ENCODE assay signal across 1 cellular context in the genomic region with DNA sequence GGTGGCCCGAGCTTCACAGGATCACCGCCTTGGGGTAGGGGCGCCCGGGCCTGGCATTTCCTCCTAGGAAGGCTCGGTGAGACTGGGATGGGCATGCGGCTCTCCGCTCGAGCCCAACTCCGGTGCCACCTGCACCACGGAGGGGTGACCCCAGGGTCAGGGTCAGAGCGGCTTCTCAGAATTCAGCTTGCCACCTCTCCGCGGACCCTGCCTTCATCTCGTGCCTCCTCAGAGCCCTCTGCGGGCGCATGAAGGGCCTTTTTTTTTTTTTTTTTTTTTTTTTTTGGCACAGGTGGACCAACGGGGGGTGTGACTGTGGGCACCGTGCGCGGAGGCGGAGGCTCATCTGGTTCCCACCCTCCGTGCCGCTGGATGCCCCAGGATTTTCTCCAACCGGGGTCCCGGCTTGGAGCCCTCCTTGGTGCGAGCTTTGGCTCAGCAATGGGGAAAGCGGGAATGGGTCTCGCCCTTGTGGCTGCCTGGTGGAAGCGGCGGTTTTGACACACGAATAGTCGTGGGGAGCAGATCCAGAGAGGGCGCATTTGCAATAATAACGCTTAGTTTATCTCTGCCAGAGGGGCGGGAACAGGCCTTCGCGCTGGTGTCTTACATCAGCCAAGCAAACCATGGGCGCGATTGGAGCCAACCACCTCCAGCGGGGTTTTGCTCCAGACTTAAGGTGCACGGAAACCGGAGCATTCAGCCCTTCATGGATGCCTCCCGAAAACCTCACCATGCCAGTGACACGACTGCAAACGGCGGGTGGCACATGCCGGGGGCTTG.
TF ChIP-seq lines count a peak whose summit lies in the region.

No MANE protein-coding gene starts in this region.

TF ChIP-seq in K562, 482 proteins besides CTCF, POLR2A, EP300 and RAD21 (continued from another document and continues in another):
- TF ChIP-seq YY1 (IDR thresholded peaks at IDR 0.05; ENCODE audit: borderline replicate concordance in 1 of 3, control insufficient read depth in 1 of 3, extremely low read depth in 1 of 3, insufficient read depth in 3 of 3, insufficient read length in 1 of 3, insufficient replicate concordance in 2 of 3, low read depth in 1 of 3, low read length in 2 of 3): peak in 1 of 3 experiments; percentile 50
- TF ChIP-seq SIRT6 (IDR thresholded peaks at IDR 0.05; ENCODE audit: low read depth, low read length): no peak
- TF ChIP-seq TFAM (CRISPR knock-in tag; conservative IDR thresholded peaks at IDR 0.05): no peak
- no peak for TF ChIP-seq JUNB (CRISPR knock-in tag; conservative IDR thresholded peaks at IDR 0.05)
- TF ChIP-seq ETV5 (CRISPR knock-in tag; IDR thresholded peaks at IDR 0.05; ENCODE audit: low read depth): 0 out of 2 replicates have a peak, but pooled peaks have one; percentile 24
- TF ChIP-seq, protein P1, sequence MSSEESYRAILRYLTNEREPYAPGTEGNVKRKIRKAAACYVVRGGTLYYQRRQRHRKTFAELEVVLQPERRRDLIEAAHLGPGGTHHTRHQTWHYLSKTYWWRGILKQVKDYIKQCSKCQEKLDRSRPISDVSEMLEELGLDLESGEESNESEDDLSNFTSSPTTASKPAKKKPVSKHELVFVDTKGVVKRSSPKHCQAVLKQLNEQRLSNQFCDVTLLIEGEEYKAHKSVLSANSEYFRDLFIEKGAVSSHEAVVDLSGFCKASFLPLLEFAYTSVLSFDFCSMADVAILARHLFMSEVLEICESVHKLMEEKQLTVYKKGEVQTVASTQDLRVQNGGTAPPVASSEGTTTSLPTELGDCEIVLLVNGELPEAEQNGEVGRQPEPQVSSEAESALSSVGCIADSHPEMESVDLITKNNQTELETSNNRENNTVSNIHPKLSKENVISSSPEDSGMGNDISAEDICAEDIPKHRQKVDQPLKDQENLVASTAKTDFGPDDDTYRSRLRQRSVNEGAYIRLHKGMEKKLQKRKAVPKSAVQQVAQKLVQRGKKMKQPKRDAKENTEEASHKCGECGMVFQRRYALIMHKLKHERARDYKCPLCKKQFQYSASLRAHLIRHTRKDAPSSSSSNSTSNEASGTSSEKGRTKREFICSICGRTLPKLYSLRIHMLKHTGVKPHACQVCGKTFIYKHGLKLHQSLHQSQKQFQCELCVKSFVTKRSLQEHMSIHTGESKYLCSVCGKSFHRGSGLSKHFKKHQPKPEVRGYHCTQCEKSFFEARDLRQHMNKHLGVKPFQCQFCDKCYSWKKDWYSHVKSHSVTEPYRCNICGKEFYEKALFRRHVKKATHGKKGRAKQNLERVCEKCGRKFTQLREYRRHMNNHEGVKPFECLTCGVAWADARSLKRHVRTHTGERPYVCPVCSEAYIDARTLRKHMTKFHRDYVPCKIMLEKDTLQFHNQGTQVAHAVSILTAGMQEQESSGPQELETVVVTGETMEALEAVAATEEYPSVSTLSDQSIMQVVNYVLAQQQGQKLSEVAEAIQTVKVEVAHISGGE (CRISPR knock-in tag; IDR thresholded peaks at IDR 0.05): peak in 1 of 3 experiments; percentile 44; a peak in 1 of 6 replicates
- no peak for TF ChIP-seq ZNF253 (CRISPR knock-in tag; conservative IDR thresholded peaks at IDR 0.05)
- TF ChIP-seq XRCC5 (IDR thresholded peaks at IDR 0.05; ENCODE audit: low read depth, low read length): 0 out of 2 replicates have a peak, but pooled peaks have one; percentile 55
- no peak for TF ChIP-seq NFXL1 (CRISPR knock-in tag; IDR thresholded peaks at IDR 0.05)
- no peak for TF ChIP-seq KHSRP (IDR thresholded peaks at IDR 0.05)
- TF ChIP-seq ZNF124 (CRISPR knock-in tag; IDR thresholded peaks at IDR 0.05): no peak
- TF ChIP-seq, protein P2, sequence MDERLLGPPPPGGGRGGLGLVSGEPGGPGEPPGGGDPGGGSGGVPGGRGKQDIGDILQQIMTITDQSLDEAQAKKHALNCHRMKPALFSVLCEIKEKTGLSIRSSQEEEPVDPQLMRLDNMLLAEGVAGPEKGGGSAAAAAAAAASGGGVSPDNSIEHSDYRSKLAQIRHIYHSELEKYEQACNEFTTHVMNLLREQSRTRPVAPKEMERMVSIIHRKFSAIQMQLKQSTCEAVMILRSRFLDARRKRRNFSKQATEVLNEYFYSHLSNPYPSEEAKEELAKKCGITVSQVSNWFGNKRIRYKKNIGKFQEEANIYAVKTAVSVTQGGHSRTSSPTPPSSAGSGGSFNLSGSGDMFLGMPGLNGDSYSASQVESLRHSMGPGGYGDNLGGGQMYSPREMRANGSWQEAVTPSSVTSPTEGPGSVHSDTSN (CRISPR knock-in tag; IDR thresholded peaks at IDR 0.05; ENCODE audit: low read depth): no peak
- TF ChIP-seq, protein P2 (tag; conservative IDR thresholded peaks at IDR 0.05; ENCODE audit: low read depth): no peak
- TF ChIP-seq KDM2B (CRISPR knock-in tag; IDR thresholded peaks at IDR 0.05): no peak
- TF ChIP-seq SREBF2 (CRISPR knock-in tag; IDR thresholded peaks at IDR 0.05): no peak
- TF ChIP-seq CBFB (CRISPR knock-in tag; IDR thresholded peaks at IDR 0.05): no peak
- TF ChIP-seq CXXC5 (CRISPR knock-in tag; IDR thresholded peaks at IDR 0.05): peak; percentile 92
- no peak for TF ChIP-seq SIN3A (IDR thresholded peaks at IDR 0.05; ENCODE audit: borderline replicate concordance in 2 of 2, control insufficient read depth in 1 of 2, low read depth in 2 of 2, low read length in 2 of 2)
- peak in 1 of 2 experiments; percentile 64; a peak in 2 of 4 replicates for TF ChIP-seq RCOR1 (IDR thresholded peaks at IDR 0.05; ENCODE audit: borderline replicate concordance in 1 of 2, low read depth in 2 of 2, low read length in 2 of 2)
- TF ChIP-seq, protein P3, sequence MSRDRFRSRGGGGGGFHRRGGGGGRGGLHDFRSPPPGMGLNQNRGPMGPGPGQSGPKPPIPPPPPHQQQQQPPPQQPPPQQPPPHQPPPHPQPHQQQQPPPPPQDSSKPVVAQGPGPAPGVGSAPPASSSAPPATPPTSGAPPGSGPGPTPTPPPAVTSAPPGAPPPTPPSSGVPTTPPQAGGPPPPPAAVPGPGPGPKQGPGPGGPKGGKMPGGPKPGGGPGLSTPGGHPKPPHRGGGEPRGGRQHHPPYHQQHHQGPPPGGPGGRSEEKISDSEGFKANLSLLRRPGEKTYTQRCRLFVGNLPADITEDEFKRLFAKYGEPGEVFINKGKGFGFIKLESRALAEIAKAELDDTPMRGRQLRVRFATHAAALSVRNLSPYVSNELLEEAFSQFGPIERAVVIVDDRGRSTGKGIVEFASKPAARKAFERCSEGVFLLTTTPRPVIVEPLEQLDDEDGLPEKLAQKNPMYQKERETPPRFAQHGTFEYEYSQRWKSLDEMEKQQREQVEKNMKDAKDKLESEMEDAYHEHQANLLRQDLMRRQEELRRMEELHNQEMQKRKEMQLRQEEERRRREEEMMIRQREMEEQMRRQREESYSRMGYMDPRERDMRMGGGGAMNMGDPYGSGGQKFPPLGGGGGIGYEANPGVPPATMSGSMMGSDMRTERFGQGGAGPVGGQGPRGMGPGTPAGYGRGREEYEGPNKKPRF (IDR thresholded peaks at IDR 0.05; ENCODE audit: low read depth, low read length): no peak
- TF ChIP-seq ZFX (CRISPR knock-in tag; IDR thresholded peaks at IDR 0.05): no peak
- no peak for TF ChIP-seq RHOXF2B (CRISPR knock-in tag; conservative IDR thresholded peaks at IDR 0.05)
- TF ChIP-seq, protein P4, sequence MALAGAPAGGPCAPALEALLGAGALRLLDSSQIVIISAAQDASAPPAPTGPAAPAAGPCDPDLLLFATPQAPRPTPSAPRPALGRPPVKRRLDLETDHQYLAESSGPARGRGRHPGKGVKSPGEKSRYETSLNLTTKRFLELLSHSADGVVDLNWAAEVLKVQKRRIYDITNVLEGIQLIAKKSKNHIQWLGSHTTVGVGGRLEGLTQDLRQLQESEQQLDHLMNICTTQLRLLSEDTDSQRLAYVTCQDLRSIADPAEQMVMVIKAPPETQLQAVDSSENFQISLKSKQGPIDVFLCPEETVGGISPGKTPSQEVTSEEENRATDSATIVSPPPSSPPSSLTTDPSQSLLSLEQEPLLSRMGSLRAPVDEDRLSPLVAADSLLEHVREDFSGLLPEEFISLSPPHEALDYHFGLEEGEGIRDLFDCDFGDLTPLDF (CRISPR knock-in tag; IDR thresholded peaks at IDR 0.05): peak; percentile 70; the same call in 1 of the 2 replicates
- no peak for TF ChIP-seq TCF7L2 (IDR thresholded peaks at IDR 0.05; ENCODE audit: low read depth, low read length)
- no peak for TF ChIP-seq GTF2F1 (IDR thresholded peaks at IDR 0.05; ENCODE audit: low read depth, low read length)
- no peak for TF ChIP-seq CBX2 (IDR thresholded peaks at IDR 0.05; ENCODE audit: insufficient read depth, low read length, poor library complexity, severe bottlenecking)
- TF ChIP-seq MTA3 (IDR thresholded peaks at IDR 0.05; ENCODE audit: borderline replicate concordance): peak; percentile 65
- no peak; the same call in 1 of the 2 replicates for TF ChIP-seq RBFOX2 (IDR thresholded peaks at IDR 0.05; ENCODE audit: low read depth, low read length)
- TF ChIP-seq TAF7 (tag; IDR thresholded peaks at IDR 0.05): peak; percentile 45; the same call in 1 of the 2 replicates
- TF ChIP-seq, protein P5, sequence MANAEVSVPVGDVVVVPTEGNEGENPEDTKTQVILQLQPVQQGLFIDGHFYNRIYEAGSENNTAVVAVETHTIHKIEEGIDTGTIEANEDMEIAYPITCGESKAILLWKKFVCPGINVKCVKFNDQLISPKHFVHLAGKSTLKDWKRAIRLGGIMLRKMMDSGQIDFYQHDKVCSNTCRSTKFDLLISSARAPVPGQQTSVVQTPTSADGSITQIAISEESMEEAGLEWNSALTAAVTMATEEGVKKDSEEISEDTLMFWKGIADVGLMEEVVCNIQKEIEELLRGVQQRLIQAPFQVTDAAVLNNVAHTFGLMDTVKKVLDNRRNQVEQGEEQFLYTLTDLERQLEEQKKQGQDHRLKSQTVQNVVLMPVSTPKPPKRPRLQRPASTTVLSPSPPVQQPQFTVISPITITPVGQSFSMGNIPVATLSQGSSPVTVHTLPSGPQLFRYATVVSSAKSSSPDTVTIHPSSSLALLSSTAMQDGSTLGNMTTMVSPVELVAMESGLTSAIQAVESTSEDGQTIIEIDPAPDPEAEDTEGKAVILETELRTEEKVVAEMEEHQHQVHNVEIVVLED (CRISPR knock-in tag; IDR thresholded peaks at IDR 0.05): no peak
- no peak for TF ChIP-seq TAF9B (IDR thresholded peaks at IDR 0.05; ENCODE audit: partially characterized antibody)
- TF ChIP-seq MYC (IDR thresholded peaks at IDR 0.05; ENCODE audit: low read depth, low read length): peak; percentile 97
- TF ChIP-seq MYC (CRISPR knock-in tag; IDR thresholded peaks at IDR 0.05; ENCODE audit: borderline replicate concordance, low read depth): no peak
- TF ChIP-seq, protein P6, sequence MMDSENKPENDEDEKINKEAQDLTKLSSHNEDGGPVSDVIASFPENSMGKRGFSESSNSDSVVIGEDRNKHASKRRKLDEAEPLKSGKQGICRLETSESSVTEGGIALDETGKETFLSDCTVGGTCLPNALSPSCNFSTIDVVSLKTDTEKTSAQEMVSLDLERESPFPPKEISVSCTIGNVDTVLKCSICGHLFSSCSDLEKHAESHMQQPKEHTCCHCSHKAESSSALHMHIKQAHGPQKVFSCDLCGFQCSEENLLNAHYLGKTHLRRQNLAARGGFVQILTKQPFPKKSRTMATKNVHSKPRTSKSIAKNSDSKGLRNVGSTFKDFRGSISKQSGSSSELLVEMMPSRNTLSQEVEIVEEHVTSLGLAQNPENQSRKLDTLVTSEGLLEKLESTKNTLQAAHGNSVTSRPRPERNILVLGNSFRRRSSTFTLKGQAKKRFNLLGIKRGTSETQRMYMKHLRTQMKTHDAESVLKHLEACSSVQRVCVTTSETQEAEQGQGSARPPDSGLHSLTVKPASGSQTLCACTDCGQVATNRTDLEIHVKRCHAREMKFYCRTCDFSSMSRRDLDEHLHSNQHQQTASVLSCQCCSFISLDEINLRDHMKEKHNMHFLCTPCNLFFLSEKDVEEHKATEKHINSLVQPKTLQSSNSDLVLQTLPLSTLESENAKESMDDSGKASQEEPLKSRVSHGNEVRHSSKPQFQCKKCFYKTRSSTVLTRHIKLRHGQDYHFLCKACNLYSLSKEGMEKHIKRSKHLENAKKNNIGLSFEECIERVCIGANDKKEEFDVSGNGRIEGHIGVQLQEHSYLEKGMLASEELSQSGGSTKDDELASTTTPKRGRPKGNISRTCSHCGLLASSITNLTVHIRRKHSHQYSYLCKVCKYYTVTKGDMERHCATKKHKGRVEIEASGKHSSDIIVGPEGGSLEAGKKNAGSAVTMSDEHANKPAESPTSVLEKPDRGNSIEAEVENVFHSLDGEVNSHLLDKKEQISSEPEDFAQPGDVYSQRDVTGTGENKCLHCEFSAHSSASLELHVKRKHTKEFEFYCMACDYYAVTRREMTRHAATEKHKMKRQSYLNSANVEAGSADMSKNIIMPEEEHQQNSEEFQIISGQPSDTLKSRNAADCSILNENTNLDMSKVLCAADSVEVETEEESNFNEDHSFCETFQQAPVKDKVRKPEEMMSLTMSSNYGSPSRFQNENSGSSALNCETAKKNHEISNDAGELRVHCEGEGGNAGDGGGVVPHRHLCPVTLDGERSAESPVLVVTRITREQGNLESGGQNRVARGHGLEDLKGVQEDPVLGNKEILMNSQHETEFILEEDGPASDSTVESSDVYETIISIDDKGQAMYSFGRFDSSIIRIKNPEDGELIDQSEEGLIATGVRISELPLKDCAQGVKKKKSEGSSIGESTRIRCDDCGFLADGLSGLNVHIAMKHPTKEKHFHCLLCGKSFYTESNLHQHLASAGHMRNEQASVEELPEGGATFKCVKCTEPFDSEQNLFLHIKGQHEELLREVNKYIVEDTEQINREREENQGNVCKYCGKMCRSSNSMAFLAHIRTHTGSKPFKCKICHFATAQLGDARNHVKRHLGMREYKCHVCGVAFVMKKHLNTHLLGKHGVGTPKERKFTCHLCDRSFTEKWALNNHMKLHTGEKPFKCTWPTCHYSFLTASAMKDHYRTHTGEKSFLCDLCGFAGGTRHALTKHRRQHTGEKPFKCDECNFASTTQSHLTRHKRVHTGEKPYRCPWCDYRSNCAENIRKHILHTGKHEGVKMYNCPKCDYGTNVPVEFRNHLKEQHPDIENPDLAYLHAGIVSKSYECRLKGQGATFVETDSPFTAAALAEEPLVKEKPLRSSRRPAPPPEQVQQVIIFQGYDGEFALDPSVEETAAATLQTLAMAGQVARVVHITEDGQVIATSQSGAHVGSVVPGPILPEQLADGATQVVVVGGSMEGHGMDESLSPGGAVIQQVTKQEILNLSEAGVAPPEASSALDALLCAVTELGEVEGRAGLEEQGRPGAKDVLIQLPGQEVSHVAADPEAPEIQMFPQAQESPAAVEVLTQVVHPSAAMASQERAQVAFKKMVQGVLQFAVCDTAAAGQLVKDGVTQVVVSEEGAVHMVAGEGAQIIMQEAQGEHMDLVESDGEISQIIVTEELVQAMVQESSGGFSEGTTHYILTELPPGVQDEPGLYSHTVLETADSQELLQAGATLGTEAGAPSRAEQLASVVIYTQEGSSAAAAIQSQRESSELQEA (IDR thresholded peaks at IDR 0.05; ENCODE audit: low read depth): no peak
- TF ChIP-seq ZKSCAN1 (IDR thresholded peaks at IDR 0.05; ENCODE audit: low read depth, low read length): no peak
- no peak for TF ChIP-seq SREBF1 (IDR thresholded peaks at IDR 0.05; ENCODE audit: borderline replicate concordance, low read depth, low read length)
- no peak for TF ChIP-seq HEY1 (CRISPR knock-in tag; IDR thresholded peaks at IDR 0.05; ENCODE audit: borderline replicate concordance)
- TF ChIP-seq ZNF586 (CRISPR knock-in tag; conservative IDR thresholded peaks at IDR 0.05): no peak
